In genomic region chr9:101465330-101465915, GRCh38 we compare ENCODE assay signal across 8 cellular contexts. TPM values are rescaled to one million over a fixed set of nuclear protein-coding genes. Genes with fewer than 3 reads are reported as not detected.
DNase-seq lines count a peak whose midpoint lies in the region; ATAC-seq, FAIRE-seq and TF ChIP-seq lines count a peak whose summit lies in the region.

No MANE protein-coding gene starts in this region.

- CTCF ChIA-PET in RWPE1 (lab: Yijun Ruan, JAX) = interaction anchor here (0.6 to 1.8 kb wide), 5 partner anchors 20 to 232 kb away, joined by 3 to 18 read pairs (median 4); a partner anchor contains a TSS

- no peak for FAIRE-seq in frontal cortex (lab: Jason Lieb, UNC)

- no peak for ATAC-seq in GM21390 (IDR thresholded peaks at IDR 0.05; ENCODE audit: unreplicated experiment)
- ATAC-seq in HG03521 (IDR thresholded peaks at IDR 0.05; ENCODE audit: unreplicated experiment) = no peak

- H3K4me3 ChIP-seq in AG09309 (ENCODE audit: control insufficient read depth, low read depth, low read length) (no peak overlapping the region), fibroblast of mammary gland (ENCODE audit: control insufficient read depth, low read depth, low read length) (no peak overlapping the region)

- TF ChIP-seq CTCF in AG09309 (IDR thresholded peaks at IDR 0.05; ENCODE audit: control insufficient read depth, insufficient read depth, low read depth, low read length, missing control alignments) (peak; percentile 69), RWPE1 (conservative IDR thresholded peaks at IDR 0.05; ENCODE audit: low read depth) (peak; percentile 86), fibroblast of mammary gland (conservative IDR thresholded peaks at IDR 0.05; ENCODE audit: control insufficient read depth, insufficient read depth, low read depth, low read length) (peak; percentile 58)

- H3K27ac ChIP-seq in RWPE1 = no peak overlapping the region

- POLR2A ChIA-PET in RWPE1 (lab: Yijun Ruan, JAX; ENCODE audit: low non-redundant PET) = no interaction called here

- DNase-seq in AG09309 (ENCODE audit: low read depth) (peak; percentile 63), HS-27A (ENCODE audit: low read depth) (peak; percentile 34), RWPE1 (ENCODE audit: low spot score) (peak; percentile 84), fibroblast of mammary gland (ENCODE audit: low read depth) (peak; percentile 80), pons (ENCODE audit: low spot score) (peak; percentile 90), frontal cortex (ENCODE audit: low spot score in 2 of 2) (no peak)

RNA-seq across cellular contexts. Expression of gene ALDOB, which starts 29.8 kb away (rescaled TPM):
- total RNA-seq in frontal cortex = not detected

Comparison
In these comparisons a context has a peak if more than half of its experiments do, and no peak if none do; other contexts are left out.
1. DNase-seq: peak in AG09309 (single experiment), HS-27A (single experiment), RWPE1 (single experiment), fibroblast of mammary gland (single experiment) and pons (single experiment); none in frontal cortex (0 of 2).
2. Peak in every context shown above with its lines, with median percentiles within 50 percentile points of each other: CTCF ChIP-seq.